ENCODE assay signal across 12 cellular contexts in genomic region chr10:3330687-3331086, GRCh38.
DNase-seq lines count a peak whose midpoint lies in the region; ATAC-seq and TF ChIP-seq lines count a peak whose summit lies in the region.
"Had no signal": no experiment of that assay in that cellular context is flagged by ENCODE, and none has a peak within 500 bp of the region (broad histone marks: within the 10 kb centered on the region; RNA-seq: fewer than 3 reads in every experiment).

No MANE protein-coding gene starts in this region.

- peaks cover 0 to 4% (median 0%) of the 10 kb centered on the region in 5 experiments for H3K9me3 Mint-ChIP-seq in brain
- peaks cover 3% of the 10 kb centered on the region for H3K9me3 Mint-ChIP-seq in stimulated activated memory B cell treated with anti-CD40 and anti-IgM and Interleukin-4, amounts not matched to agents 10 μg/mL and 1 μg/mL and 100 μg/mL, for 72 hours
- H3K9me3 Mint-ChIP-seq: CD4-positive, alpha-beta T cell had no signal

- peak overlapping the region; percentile 55 to 95 (median 71) for H3K27ac Mint-ChIP-seq in brain
- H3K27ac Mint-ChIP-seq in stimulated activated memory B cell treated with anti-CD40 and anti-IgM and Interleukin-4, amounts not matched to agents 10 μg/mL and 1 μg/mL and 100 μg/mL, for 72 hours, result no peak overlapping the region
- H3K27ac Mint-ChIP-seq: CD4-positive, alpha-beta T cell; memory B cell had no signal

- TF ChIP-seq CTCF in brain (conservative IDR thresholded peaks at IDR 0.05) (no peak), lung (IDR thresholded peaks at IDR 0.05; ENCODE audit: control extremely low read depth, extremely low read depth) (no peak)

- peak overlapping the region in 1 of 5 experiments; percentile 20 for H3K4me3 Mint-ChIP-seq in brain
- no peak overlapping the region for H3K4me3 Mint-ChIP-seq in stimulated activated memory B cell treated with anti-CD40 and anti-IgM and Interleukin-4, amounts not matched to agents 10 μg/mL and 1 μg/mL and 100 μg/mL, for 72 hours
- H3K4me3 Mint-ChIP-seq: CD4-positive, alpha-beta T cell; memory B cell had no signal

- ATAC-seq in lung (ENCODE audit: insufficient read depth, low FRiP score), result peak; percentile 53
- no peak for ATAC-seq in GM21381 (IDR thresholded peaks at IDR 0.05; ENCODE audit: unreplicated experiment)
- ATAC-seq in stimulated activated memory B cell treated with anti-CD40 and anti-IgM and Interleukin-4, amounts not matched to agents 10 μg/mL and 1 μg/mL and 100 μg/mL, for 72 hours, result no peak

- H3K36me3 Mint-ChIP-seq in brain, result no peaks in the 10 kb centered on the region
- no peaks in the 10 kb centered on the region for H3K36me3 Mint-ChIP-seq in stimulated activated memory B cell treated with anti-CD40 and anti-IgM and Interleukin-4, amounts not matched to agents 10 μg/mL and 1 μg/mL and 100 μg/mL, for 72 hours

- H3K9me3 ChIP-seq in lung (ENCODE audit: control insufficient read depth in 2 of 2, insufficient read depth in 1 of 2, low read length in 1 of 2), result no peaks in the 10 kb centered on the region
- no peaks in the 10 kb centered on the region for H3K9me3 ChIP-seq in SJCRH30 (replicated peaks)

- no peaks in the 10 kb centered on the region for H3K27me3 ChIP-seq in lung (ENCODE audit: control insufficient read depth, insufficient read depth)
- no peaks in the 10 kb centered on the region for H3K27me3 ChIP-seq in SJCRH30

- peak; percentile 18 for DNase-seq in AG08396 (ENCODE audit: low spot score)
- DNase-seq in HS-5 (ENCODE audit: low read depth), result peak; percentile 46
- peak; percentile 39 for DNase-seq in lung (ENCODE audit: low spot score)
- no peak for DNase-seq in SJCRH30
- DNase-seq in GDM1 (lab: John Stamatoyannopoulos, UW), result no peak
- DNase-seq: activated naive CD4-positive, alpha-beta T cell treated with anti-CD3 and anti-CD28 coated beads, Interleukin-2, amount 50 U/mL, for 16 hours; CD4-positive, alpha-beta T cell had no signal

- no peaks in the 10 kb centered on the region for H3K4me1 ChIP-seq in lung (ENCODE audit: control insufficient read depth in 2 of 2, insufficient read depth in 2 of 2, low read length in 2 of 2)
- H3K4me1 ChIP-seq in SJCRH30, result no peaks in the 10 kb centered on the region

- H3K4me3 ChIP-seq in lung (no peak overlapping the region), SJCRH30 (no peak overlapping the region)

- H3K36me3 ChIP-seq in lung (ENCODE audit: control insufficient read depth in 2 of 2, insufficient read depth in 2 of 2, low read length in 2 of 2), result no peaks in the 10 kb centered on the region
- H3K36me3 ChIP-seq in SJCRH30, result no peaks in the 10 kb centered on the region

- H3K27me3 Mint-ChIP-seq in brain, result peaks cover 4% of the 10 kb centered on the region
- peaks cover 39% of the 10 kb centered on the region for H3K27me3 Mint-ChIP-seq in stimulated activated memory B cell treated with anti-CD40 and anti-IgM and Interleukin-4, amounts not matched to agents 10 μg/mL and 1 μg/mL and 100 μg/mL, for 72 hours
- H3K27me3 Mint-ChIP-seq: CD4-positive, alpha-beta T cell had no signal

- 73 to 84% methylated on average over 7 of the region's 7 CpGs for WGBS in lung, 2 donors

- H3K4me1 Mint-ChIP-seq in brain, result peaks cover 65% of the 10 kb centered on the region
- H3K4me1 Mint-ChIP-seq in stimulated activated memory B cell treated with anti-CD40 and anti-IgM and Interleukin-4, amounts not matched to agents 10 μg/mL and 1 μg/mL and 100 μg/mL, for 72 hours, result no peaks in the 10 kb centered on the region
- H3K4me1 Mint-ChIP-seq: memory B cell had no signal

- H3K27ac ChIP-seq in lung (ENCODE audit: low read depth in 1 of 2, low read length in 1 of 2) (no peak overlapping the region), SJCRH30 (no peak overlapping the region)
- H3K27ac ChIP-seq: VCaP had no signal

Comparison
In these comparisons a context has a peak if more than half of its experiments do, and no peak if none do; other contexts are left out.
1. DNase-seq: peak in AG08396 (single experiment), HS-5 (single experiment) and lung (single experiment); none in SJCRH30 (0 of 2) and GDM1 (single experiment).